Comparison of ENCODE assay signal across 7 cellular contexts in the genomic region with DNA sequence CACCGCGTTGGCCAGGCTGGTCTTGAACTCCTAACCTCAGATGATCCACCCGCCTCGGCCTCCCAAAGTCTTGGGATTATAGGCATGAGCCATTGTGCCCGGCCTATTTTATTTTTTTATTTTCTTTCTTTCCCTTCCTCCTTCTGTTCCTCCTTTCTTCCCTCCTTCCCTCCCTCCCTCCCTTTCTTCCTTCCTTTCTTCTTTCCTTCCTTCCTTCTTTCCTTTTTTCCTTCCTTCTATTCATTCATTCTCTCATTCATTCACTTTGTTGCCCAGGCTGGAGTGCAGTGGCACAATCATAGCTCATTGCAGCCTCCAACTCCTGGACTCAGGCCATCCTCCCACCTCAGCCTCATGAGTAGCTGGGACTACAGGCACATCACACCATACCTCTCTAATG. TPM values are rescaled to one million over a fixed set of nuclear protein-coding genes. Genes with fewer than 3 reads are reported as not detected.
A peak's percentile ranks its signal among the peaks of the same experiment; 100 is the strongest.
DNase-seq lines count a peak whose midpoint lies in the region; ATAC-seq and TF ChIP-seq lines count a peak whose summit lies in the region.
"Not testable (repeated sequence)": the region's sequence is repeated elsewhere in the genome, so short reads cannot be mapped to it uniquely, and the experiment has no call there.

No MANE protein-coding gene starts in this region.

- not testable (repeated sequence) for H3K79me1 ChIP-seq in H9 (ENCODE audit: insufficient read depth, low read depth, low read length, poor library complexity, severe bottlenecking)

- not testable (repeated sequence) for H2BK15ac ChIP-seq in H9 (ENCODE audit: low read depth, low read length)

- not testable (repeated sequence) for H3K27ac ChIP-seq in H9 (ENCODE audit: insufficient read length, low read depth, low read length); neural progenitor cell
- H3K27ac ChIP-seq in VCaP = peak overlapping the region; percentile 68

- not testable (repeated sequence) for H2BK12ac ChIP-seq in H9 (ENCODE audit: insufficient read length, low read depth, low read length)

- not testable (repeated sequence) for H4K91ac ChIP-seq in H9 (ENCODE audit: insufficient read length, low read depth, low read length)

- H2BK20ac ChIP-seq in H9 (ENCODE audit: low read depth, low read length, poor library complexity, severe bottlenecking) = not testable (repeated sequence)

- H2BK5ac ChIP-seq in H9 (ENCODE audit: insufficient read length, low read length) = not testable (repeated sequence)

- H3T11ph ChIP-seq in H9 (ENCODE audit: low read length) = not testable (repeated sequence)

- H3K4me1 ChIP-seq in H9 (ENCODE audit: insufficient read depth, low read length); neural progenitor cell: not testable (repeated sequence)

- not testable (repeated sequence) for H3K9me3 ChIP-seq in H9 (ENCODE audit: control insufficient read depth, low read depth, low read length); neural progenitor cell (ENCODE audit: low read depth)

- not testable (repeated sequence) for H3K4me2 ChIP-seq in H9 (ENCODE audit: insufficient read depth, insufficient read length, low read length); neural progenitor cell

- H3K4me3 Mint-ChIP-seq in H9; activated T-helper 17 cell treated with anti-CD3 and anti-CD28 coated beads, Interleukin-2, amount 50 U/mL, for 72 hours; MCF 10A (ENCODE audit: unreplicated experiment); chondrocyte (ENCODE audit: unreplicated experiment); neural progenitor cell; progenitor cell of endocrine pancreas (ENCODE audit: low read depth): not testable (repeated sequence)

- not testable (repeated sequence) for H3K4me3 ChIP-seq in neural progenitor cell

- not testable (repeated sequence) for H2AK5ac ChIP-seq in H9 (ENCODE audit: insufficient read length, low read length)

- H3K9ac ChIP-seq in H9 (ENCODE audit: extremely low read depth, insufficient read length, low read length); neural progenitor cell: not testable (repeated sequence)

- not testable (repeated sequence) for H4K8ac ChIP-seq in H9 (replicated peaks; ENCODE audit: insufficient read length, low read depth, low read length)

- not testable (repeated sequence) for H3K14ac ChIP-seq in H9 (ENCODE audit: insufficient read depth, low read length)

- not testable (repeated sequence) for H3K18ac ChIP-seq in H9 (ENCODE audit: insufficient read length, low read depth, low read length)

- not testable (repeated sequence) for H3K27me3 ChIP-seq in H9 (ENCODE audit: insufficient read depth, low read length); neural progenitor cell

- H2AFZ ChIP-seq in H9 (ENCODE audit: low read length); neural progenitor cell (replicated peaks): not testable (repeated sequence)

- WGBS in H9 (ENCODE audit: extremely low coverage, insufficient read length, low lambda C conversion rate) = no CpG with 5 or more reads among the region's 5 CpGs

- CTCF ChIA-PET in MCF 10A (lab: Yijun Ruan, JAX) = interaction anchor here (0.8 to 2.2 kb wide), 2 partner anchors 8 to 154 kb away, joined by 3 to 6 read pairs; no protein-coding TSS in a partner anchor

- not testable (repeated sequence) for BruUV-seq in MCF 10A (replicated peaks; lab: Mats Ljungman, UMichigan)

- H3K27ac Mint-ChIP-seq in H9 = not testable (repeated sequence)
- H3K27ac Mint-ChIP-seq in activated T-helper 17 cell treated with anti-CD3 and anti-CD28 coated beads, Interleukin-2, amount 50 U/mL, for 72 hours = peak overlapping the region; percentile 40
- H3K27ac Mint-ChIP-seq in MCF 10A (ENCODE audit: low read depth, unreplicated experiment) = peak overlapping the region; percentile 44
- peak overlapping the region; percentile 66 for H3K27ac Mint-ChIP-seq in chondrocyte (ENCODE audit: unreplicated experiment)
- peak overlapping the region; percentile 18 for H3K27ac Mint-ChIP-seq in neural progenitor cell
- H3K27ac Mint-ChIP-seq in progenitor cell of endocrine pancreas = peak overlapping the region; percentile 24

- peak overlapping the region; percentile 83 for H4K5ac ChIP-seq in H9 (ENCODE audit: insufficient read length, low read depth, low read length)

- POLR2A ChIA-PET in MCF 10A (lab: Yijun Ruan, JAX) = not testable (repeated sequence)

- not testable (repeated sequence) for H3K4ac ChIP-seq in H9 (ENCODE audit: low read depth, low read length)

- H3K27me3 Mint-ChIP-seq in H9 (ENCODE audit: low read depth); activated T-helper 17 cell treated with anti-CD3 and anti-CD28 coated beads, Interleukin-2, amount 50 U/mL, for 72 hours; MCF 10A (ENCODE audit: insufficient read depth, unreplicated experiment); chondrocyte (ENCODE audit: low read depth); neural progenitor cell (ENCODE audit: insufficient read depth, low read depth); progenitor cell of endocrine pancreas: not testable (repeated sequence)

- H3K23me2 ChIP-seq in H9 (ENCODE audit: insufficient read length, low read depth, low read length, poor library complexity, severe bottlenecking) = not testable (repeated sequence)

- TF ChIP-seq CTCF in H9 (conservative IDR thresholded peaks at IDR 0.05); VCaP (conservative IDR thresholded peaks at IDR 0.05); MCF 10A (IDR thresholded peaks at IDR 0.05; ENCODE audit: unreplicated experiment); chondrocyte (IDR thresholded peaks at IDR 0.05); neural progenitor cell (IDR thresholded peaks at IDR 0.05); progenitor cell of endocrine pancreas (IDR thresholded peaks at IDR 0.05; ENCODE audit: unreplicated experiment): not testable (repeated sequence)

- H3K79me2 ChIP-seq in H9 (ENCODE audit: insufficient read depth, low read length) = not testable (repeated sequence)
- peaks cover 18% of the 10 kb centered on the region for H3K79me2 ChIP-seq in neural progenitor cell (ENCODE audit: low read depth)

- not testable (repeated sequence) for H3K36me3 ChIP-seq in neural progenitor cell

- not testable (repeated sequence) for H3K56ac ChIP-seq in H9 (ENCODE audit: insufficient read length, low read depth, low read length)

- H4K20me1 ChIP-seq in H9 (ENCODE audit: control insufficient read depth, insufficient read depth, insufficient read length); neural progenitor cell (ENCODE audit: low read depth): not testable (repeated sequence)

- H3K9me3 Mint-ChIP-seq in H9; activated T-helper 17 cell treated with anti-CD3 and anti-CD28 coated beads, Interleukin-2, amount 50 U/mL, for 72 hours; MCF 10A (ENCODE audit: unreplicated experiment); chondrocyte (ENCODE audit: low read depth); neural progenitor cell; progenitor cell of endocrine pancreas (ENCODE audit: low read depth): not testable (repeated sequence)

- not testable (repeated sequence) for H2BK120ac ChIP-seq in H9 (ENCODE audit: low read depth, low read length, poor library complexity, severe bottlenecking)

- H3K4me1 Mint-ChIP-seq in H9; MCF 10A (ENCODE audit: insufficient read depth, unreplicated experiment); neural progenitor cell; progenitor cell of endocrine pancreas (ENCODE audit: low read depth): not testable (repeated sequence)
- H3K4me1 Mint-ChIP-seq in activated T-helper 17 cell treated with anti-CD3 and anti-CD28 coated beads, Interleukin-2, amount 50 U/mL, for 72 hours = peaks cover 18% of the 10 kb centered on the region
- H3K4me1 Mint-ChIP-seq in chondrocyte (ENCODE audit: low read depth) = peaks cover 15% of the 10 kb centered on the region

- intact Hi-C loops in MCF 10A (cut with micrococcal nuclease) = not testable (repeated sequence)

- H3K23ac ChIP-seq in H9 (ENCODE audit: insufficient read length, low read depth, low read length) = not testable (repeated sequence)

- not testable (repeated sequence) for H3K36me3 Mint-ChIP-seq in H9 (ENCODE audit: insufficient read depth in 1 of 3, low read depth in 3 of 3); chondrocyte (ENCODE audit: low read depth); progenitor cell of endocrine pancreas (ENCODE audit: insufficient read depth)
- H3K36me3 Mint-ChIP-seq in activated T-helper 17 cell treated with anti-CD3 and anti-CD28 coated beads, Interleukin-2, amount 50 U/mL, for 72 hours (ENCODE audit: low read depth) = peaks cover 42% of the 10 kb centered on the region
- peaks cover 26% of the 10 kb centered on the region for H3K36me3 Mint-ChIP-seq in MCF 10A (ENCODE audit: insufficient read depth, unreplicated experiment)
- H3K36me3 Mint-ChIP-seq in neural progenitor cell = peaks cover 13% of the 10 kb centered on the region

- not testable (repeated sequence) for H3F3A ChIP-seq in neural progenitor cell (ENCODE audit: low read depth)

- not testable (repeated sequence) for DNase-seq in H9; MCF 10A (ENCODE audit: unreplicated experiment); chondrocyte (ENCODE audit: low spot score); neural progenitor cell (ENCODE audit: low spot score); progenitor cell of endocrine pancreas (ENCODE audit: low spot score, unreplicated experiment)

- ATAC-seq in activated T-helper 17 cell treated with anti-CD3 and anti-CD28 coated beads, Interleukin-2, amount 50 U/mL, for 72 hours (replicated peaks) = not testable (repeated sequence)

RNA-seq across cellular contexts. Expression of gene CMPK1, which starts 13.4 kb away (rescaled TPM):
- total RNA-seq in H9 (2021) (26.3 and 28.7 TPM in 2 replicates), MCF 10A (2022) (106 and 113 TPM in 2 replicates), chondrocyte (135 to 142 TPM (median 136 TPM) in 3 replicates), neural progenitor cell (ENCODE audit: low replicate concordance) (39.6 and 68.0 TPM in 2 replicates), progenitor cell of endocrine pancreas (51.7 and 53.1 TPM in 2 replicates)
- 100 to 1,000 TPM in 1 of 2 donors, 10 to 100 TPM in 1; 95.3 to 124 TPM for total RNA-seq in activated T-helper 17 cell treated with anti-CD3 and anti-CD28 coated beads, Interleukin-2, amount 50 U/mL, for 72 hours

RNA-seq across cellular contexts. Expression of gene STIL, which starts 33.0 kb away (rescaled TPM):
- total RNA-seq in H9 (2021) = 26.6 and 26.9 TPM in 2 replicates
- 10 to 100 TPM; 31.7 to 33.0 TPM for total RNA-seq in activated T-helper 17 cell treated with anti-CD3 and anti-CD28 coated beads, Interleukin-2, amount 50 U/mL, for 72 hours
- total RNA-seq in MCF 10A (2022) = 8.8 and 12.6 TPM in 2 replicates
- 5.0 to 6.9 TPM (median 5.2 TPM) in 3 replicates for total RNA-seq in chondrocyte
- 49.0 and 59.0 TPM in 2 replicates for total RNA-seq in neural progenitor cell (ENCODE audit: low replicate concordance)
- total RNA-seq in progenitor cell of endocrine pancreas = 14.8 TPM in 2 replicates
